In genomic region chr10:102453502-102453901, GRCh38 we compare ENCODE assay signal across 1 cellular context.
TF ChIP-seq lines count a peak whose summit lies in the region.

No MANE protein-coding gene starts in this region.

TF ChIP-seq in GM23338, 12 proteins besides CTCF, POLR2A, EP300 and RAD21 (continued from another document):
- TF ChIP-seq REST (IDR thresholded peaks at IDR 0.05; ENCODE audit: unreplicated experiment), result no peak
